1 cellular context compared by ENCODE assay signal in genomic region chr2:131668794-131669532, GRCh38.
TF ChIP-seq lines count a peak whose summit lies in the region.

No MANE protein-coding gene starts in this region.

TF ChIP-seq in K562, 482 proteins besides CTCF, POLR2A, EP300 and RAD21 (continued from another document):
- TF ChIP-seq STAT5A (IDR thresholded peaks at IDR 0.05; ENCODE audit: borderline replicate concordance, low read length), result peak; percentile 56; the same call in 1 of the 2 replicates
